ENCODE assay signal across 8 cellular contexts in the genomic region with DNA sequence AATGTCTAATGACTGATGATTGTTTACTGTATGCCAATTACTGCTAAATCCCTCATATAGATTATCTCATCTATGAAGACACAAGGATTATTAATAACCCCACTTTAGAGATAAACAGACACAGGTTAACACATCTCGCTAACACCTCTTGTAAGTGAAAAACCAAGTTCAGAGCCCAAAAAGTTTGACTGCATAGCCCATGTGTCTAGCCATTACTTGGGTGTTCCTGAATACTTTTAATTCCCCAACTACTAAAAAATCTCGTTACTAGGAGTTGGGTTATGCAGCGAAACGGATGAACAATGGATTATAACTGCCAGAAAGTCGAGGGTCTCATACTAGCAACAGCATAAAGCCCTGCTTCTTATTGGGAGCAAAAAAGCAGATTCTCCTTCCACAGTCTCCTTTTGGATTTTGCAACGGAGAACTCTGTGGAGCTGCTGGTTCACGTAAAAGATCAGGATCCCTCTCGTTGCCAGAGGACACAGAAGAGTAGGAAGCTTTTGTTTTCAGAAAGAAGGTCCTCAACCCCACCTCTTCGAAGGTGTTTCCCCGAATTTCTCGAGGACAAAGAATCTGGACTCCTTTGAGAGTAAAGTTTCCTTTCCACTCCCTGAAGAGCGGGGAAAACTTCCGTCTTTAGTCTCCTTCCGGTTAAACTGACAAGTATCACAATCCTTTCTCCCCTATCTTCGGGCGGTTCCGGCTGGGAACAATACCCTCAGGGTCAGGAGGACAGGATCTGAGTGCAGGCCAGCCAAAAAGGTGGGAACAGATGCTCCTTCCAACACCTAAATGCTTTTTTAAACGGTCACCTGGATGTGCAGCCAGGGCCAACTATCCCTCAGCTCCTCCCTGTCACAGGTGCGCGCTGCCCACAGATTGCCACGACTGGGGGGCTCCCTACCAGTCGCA. TPM values are rescaled to one million over a fixed set of nuclear protein-coding genes. Genes with fewer than 3 reads are reported as not detected.
A peak's percentile ranks its signal among the peaks of the same experiment; 100 is the strongest.
DNase-seq lines count a peak whose midpoint lies in the region; ATAC-seq and TF ChIP-seq lines count a peak whose summit lies in the region.

No MANE protein-coding gene starts in this region.

- peak overlapping the region; percentile 94 for H3K9ac ChIP-seq in HUES64 (ENCODE audit: low read depth, low read length)

- peak; percentile 82 for DNase-seq in activated CD4-positive, alpha-beta T cell treated with anti-CD3 and anti-CD28 coated beads, Interleukin-2, amount 10 ng/mL, durations not matched to agents 24 days and 14 days
- no peak for DNase-seq in activated CD4-positive, alpha-beta T cell treated with anti-CD3 and anti-CD28 coated beads, Interleukin-2, amount 50 U/mL, for 4 hours
- DNase-seq in T-helper 17 cell, result no peak
- peak in 1 of 3 donors; percentile 73 for DNase-seq in mucosa of descending colon
- peak in 1 of 2 donors; percentile 90 for DNase-seq in vagina (ENCODE audit: extremely low spot score in 2 of 2)

- peaks cover 38% of the 10 kb centered on the region for H3K36me3 Mint-ChIP-seq in activated CD4-positive, alpha-beta T cell treated with anti-CD3 and anti-CD28 coated beads, Interleukin-2, amount 10 ng/mL, durations not matched to agents 24 days and 14 days (ENCODE audit: low read depth)
- peaks cover 9% of the 10 kb centered on the region for H3K36me3 Mint-ChIP-seq in T-helper 17 cell (ENCODE audit: low read depth)

- H3K4me3 ChIP-seq in HUES64 (ENCODE audit: low read length) (peak overlapping the region; percentile 88), esophagus (ENCODE audit: low read depth in 1 of 2, low read length in 2 of 2) (peak overlapping the region; percentile 89 to 91), mucosa of descending colon (peak overlapping the region; percentile 47), vagina (peak overlapping the region; percentile 63 to 91)

- H3K27ac Mint-ChIP-seq in activated CD4-positive, alpha-beta T cell treated with anti-CD3 and anti-CD28 coated beads, Interleukin-2, amount 10 ng/mL, durations not matched to agents 24 days and 14 days, result peak overlapping the region; percentile 100
- peak overlapping the region; percentile 100 for H3K27ac Mint-ChIP-seq in T-helper 17 cell

- 8% methylated on average over 22 of the region's 22 CpGs for WGBS in HUES64
- 1 to 2% methylated on average over 22 of the region's 22 CpGs for WGBS in esophagus, 2 donors

- TF ChIP-seq CTCF in mucosa of descending colon (IDR thresholded peaks at IDR 0.05) (no peak), vagina (IDR thresholded peaks at IDR 0.05) (no peak)

- H3K36me3 ChIP-seq in HUES64 (ENCODE audit: insufficient read depth, low read length) (peaks cover 46% of the 10 kb centered on the region), esophagus (ENCODE audit: control insufficient read depth in 2 of 2, insufficient read depth in 2 of 2, low read length in 1 of 2) (peaks cover 4 to 7% of the 10 kb centered on the region in 2 donors), mucosa of descending colon (ENCODE audit: low read depth) (no peaks in the 10 kb centered on the region), vagina (peaks cover 0 to 24% of the 10 kb centered on the region in 2 donors)

- no peaks in the 10 kb centered on the region for H3K9me3 ChIP-seq in HUES64 (ENCODE audit: insufficient read depth, low read depth, low read length)
- H3K9me3 ChIP-seq in T-helper 17 cell (ENCODE audit: control insufficient read depth, low read length, poor library complexity, severe bottlenecking), result no peaks in the 10 kb centered on the region
- H3K9me3 ChIP-seq in esophagus (ENCODE audit: control insufficient read depth in 2 of 2, insufficient read depth in 1 of 2, low read depth in 1 of 2, low read length in 1 of 2), result no peaks in the 10 kb centered on the region
- no peaks in the 10 kb centered on the region for H3K9me3 ChIP-seq in mucosa of descending colon
- H3K9me3 ChIP-seq in vagina, result no peaks in the 10 kb centered on the region

- H3K4me3 Mint-ChIP-seq in activated CD4-positive, alpha-beta T cell treated with anti-CD3 and anti-CD28 coated beads, Interleukin-2, amount 10 ng/mL, durations not matched to agents 24 days and 14 days, result peak overlapping the region; percentile 100
- H3K4me3 Mint-ChIP-seq in T-helper 17 cell, result peak overlapping the region; percentile 100

- no peaks in the 10 kb centered on the region for H3K27me3 ChIP-seq in HUES64 (ENCODE audit: insufficient read depth, low read length)
- H3K27me3 ChIP-seq in esophagus (ENCODE audit: control insufficient read depth in 1 of 2, insufficient read depth in 2 of 2, low read length in 2 of 2), result no peaks in the 10 kb centered on the region
- no peaks in the 10 kb centered on the region for H3K27me3 ChIP-seq in vagina

- H3K27me3 Mint-ChIP-seq in activated CD4-positive, alpha-beta T cell treated with anti-CD3 and anti-CD28 coated beads, Interleukin-2, amount 10 ng/mL, durations not matched to agents 24 days and 14 days, result no peaks in the 10 kb centered on the region
- no peaks in the 10 kb centered on the region for H3K27me3 Mint-ChIP-seq in T-helper 17 cell

- peaks cover 14% of the 10 kb centered on the region for H3K4me1 ChIP-seq in HUES64 (ENCODE audit: insufficient read depth, low read length)
- H3K4me1 ChIP-seq in esophagus (ENCODE audit: control insufficient read depth in 2 of 2, insufficient read depth in 2 of 2, low read length in 1 of 2), result no peaks in the 10 kb centered on the region
- H3K4me1 ChIP-seq in mucosa of descending colon (ENCODE audit: low read depth), result peaks cover 20% of the 10 kb centered on the region
- peaks cover 38% of the 10 kb centered on the region for H3K4me1 ChIP-seq in vagina

- ATAC-seq in GM21576 (IDR thresholded peaks at IDR 0.05; ENCODE audit: unreplicated experiment), result peak; percentile 1
- ATAC-seq in T-helper 17 cell, result peak; percentile 2
- ATAC-seq in mucosa of descending colon, result peak; percentile 62

- H3K27ac ChIP-seq in HUES64 (ENCODE audit: low read depth, low read length) (peak overlapping the region; percentile 91), esophagus (ENCODE audit: low read depth in 2 of 2, low read length in 1 of 2) (peak overlapping the region; percentile 97 to 100), vagina (peak overlapping the region; percentile 96)

- H3K4me1 Mint-ChIP-seq in activated CD4-positive, alpha-beta T cell treated with anti-CD3 and anti-CD28 coated beads, Interleukin-2, amount 10 ng/mL, durations not matched to agents 24 days and 14 days, result peaks cover 33% of the 10 kb centered on the region
- peaks cover 31% of the 10 kb centered on the region for H3K4me1 Mint-ChIP-seq in T-helper 17 cell

- no peaks in the 10 kb centered on the region for H3K9me3 Mint-ChIP-seq in activated CD4-positive, alpha-beta T cell treated with anti-CD3 and anti-CD28 coated beads, Interleukin-2, amount 10 ng/mL, durations not matched to agents 24 days and 14 days

- no peak for TF ChIP-seq POLR2A in vagina (IDR thresholded peaks at IDR 0.05)

- intact Hi-C loops in activated CD4-positive, alpha-beta T cell treated with anti-CD3 and anti-CD28 coated beads, Interleukin-2, amount 10 ng/mL, durations not matched to agents 24 days and 14 days (cut with micrococcal nuclease), result loop anchor here (5.0 kb wide), 3 partner anchors 400 to 1395 kb away; a partner anchor contains a TSS
- intact Hi-C loops in mucosa of descending colon (cut with DNase I, micrococcal nuclease) (loop anchor here in 1 of 2 donors (5.0 kb wide), 2 partner anchors 50 to 75 kb away; a partner anchor contains a TSS), vagina (cut with DNase I) (loop anchor here (5.0 kb wide), 2 partner anchors 50 to 75 kb away; a partner anchor contains a TSS)

RNA-seq across cellular contexts. Expression of a gene that starts 0.9 kb away (rescaled TPM):
- total RNA-seq in activated CD4-positive, alpha-beta T cell treated with anti-CD3 and anti-CD28 coated beads, Interleukin-2, amount 10 ng/mL, durations not matched to agents 24 days and 14 days, result 41.8 and 43.1 TPM in 2 replicates
- 53.6 TPM for polyA plus RNA-seq in HUES64 (2013, experiment 1 of 2)
- polyA plus RNA-seq in HUES64 (2013, experiment 2 of 2), result 62.7 TPM
- total RNA-seq in T-helper 17 cell (10 to 100 TPM; 56.6 to 64.2 TPM), mucosa of descending colon (10 to 100 TPM; 39.5 to 54.2 (median 42.6) TPM), vagina (40.8 TPM)
- 10 to 100 TPM; 16.1 to 30.4 TPM for polyA plus RNA-seq in esophagus

RNA-seq across cellular contexts. Expression of a gene that starts 48.2 kb away (rescaled TPM):
- total RNA-seq in activated CD4-positive, alpha-beta T cell treated with anti-CD3 and anti-CD28 coated beads, Interleukin-2, amount 10 ng/mL, durations not matched to agents 24 days and 14 days, result 1,071 and 1,120 TPM in 2 replicates
- 772 TPM for polyA plus RNA-seq in HUES64 (2013, experiment 1 of 2)
- 725 TPM for polyA plus RNA-seq in HUES64 (2013, experiment 2 of 2)
- 100 to 1,000 TPM; 819 to 942 TPM for total RNA-seq in T-helper 17 cell
- polyA plus RNA-seq in esophagus, result 100 to 1,000 TPM; 256 to 324 TPM
- 100 to 1,000 TPM; 776 to 976 (median 934) TPM for total RNA-seq in mucosa of descending colon
- total RNA-seq in vagina, result 368 TPM

Comparison
In these comparisons a context has a peak if more than half of its experiments do, and no peak if none do; other contexts are left out.
1. ATAC-seq: peak in every context shown above with its lines; median percentile 62 in mucosa of descending colon; 2 in T-helper 17 cell; 1 in GM21576.